Comparison of ENCODE assay signal across 1 cellular context in genomic region chr7:151566897-151567320, GRCh38.
TF ChIP-seq lines count a peak whose summit lies in the region.

No MANE protein-coding gene starts in this region.

TF ChIP-seq in SK-N-SH treated with all-trans-retinoic acid at 6 μM for 48 hours, 23 proteins besides CTCF, POLR2A, EP300 and RAD21 (continued from another document):
- peak; percentile 61; the same call in 1 of the 2 replicates for TF ChIP-seq PATZ1 (CRISPR knock-in tag; IDR thresholded peaks at IDR 0.05; ENCODE audit: borderline replicate concordance)
- no peak for TF ChIP-seq ZNF565 (CRISPR knock-in tag; conservative IDR thresholded peaks at IDR 0.05; ENCODE audit: low read depth)
